Comparison of ENCODE assay signal across 8 cellular contexts in the genomic region with DNA sequence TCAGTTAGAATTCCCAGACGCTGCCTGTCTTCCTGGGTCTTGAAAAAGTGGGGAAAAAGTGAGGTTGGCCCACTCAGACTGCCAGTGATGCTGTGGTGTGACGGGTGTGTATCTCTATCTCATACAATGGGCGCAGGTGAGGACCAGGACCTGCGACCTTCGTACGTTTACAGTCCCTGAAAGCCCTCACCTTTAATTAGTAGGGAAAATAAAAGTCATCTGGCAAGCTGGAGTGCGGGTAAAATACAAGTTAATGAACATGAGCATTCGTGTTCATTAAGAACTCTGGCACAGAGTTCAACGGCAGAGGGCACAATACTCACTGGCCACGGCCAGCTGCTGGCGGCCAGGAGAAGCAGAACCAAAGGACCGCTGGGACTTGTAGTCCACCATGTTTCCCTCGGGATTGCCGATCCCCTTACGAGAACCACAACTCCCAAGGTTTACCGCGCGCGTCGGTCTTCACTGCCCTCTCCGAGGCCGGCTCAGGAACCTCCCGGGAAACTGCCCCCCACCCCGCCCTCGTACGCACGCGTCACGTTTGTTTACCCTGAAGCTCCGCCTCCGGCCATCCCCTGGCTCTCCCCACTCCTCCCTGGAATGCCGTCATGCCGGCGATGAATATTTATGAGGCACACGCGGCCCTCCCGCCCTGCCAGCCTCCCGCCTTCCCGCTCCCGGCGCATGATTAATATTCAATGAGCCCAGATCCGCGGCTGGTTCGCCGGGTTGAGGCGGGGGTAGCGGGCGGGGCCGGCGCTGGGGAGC. TPM values are rescaled to one million over a fixed set of nuclear protein-coding genes. Genes with fewer than 3 reads are reported as not detected.
DNase-seq lines count a peak whose midpoint lies in the region; ATAC-seq and TF ChIP-seq lines count a peak whose summit lies in the region.

No MANE protein-coding gene starts in this region.

- H3K4me3 Mint-ChIP-seq in immature natural killer cell, result peak overlapping the region; percentile 91 to 98 (median 93)

- H3K27ac ChIP-seq in smooth muscle cell (ENCODE audit: low read depth), result peak overlapping the region; percentile 80

- peak; percentile 100 for DNase-seq in AG09319 (ENCODE audit: extremely low read depth, low read depth)
- peak; percentile 94 for DNase-seq in NCI-H226
- peak; percentile 72 to 81 (median 80) for DNase-seq in activated CD4-positive, CD25-positive, alpha-beta regulatory T cell (lab: John Stamatoyannopoulos, UW)
- peak; percentile 90 for DNase-seq in central memory CD4-positive, alpha-beta T cell
- peak; percentile 85 to 86 (median 86) for DNase-seq in immature natural killer cell
- peak; percentile 97 for DNase-seq in smooth muscle cell (lab: John Stamatoyannopoulos, UW; ENCODE audit: unreplicated experiment)

- no peaks in the 10 kb centered on the region for H3K36me3 ChIP-seq in smooth muscle cell (ENCODE audit: low read depth)

- H3K27ac Mint-ChIP-seq in immature natural killer cell, result peak overlapping the region; percentile 93 to 98 (median 96)

- peak overlapping the region; percentile 73 for H3K4me3 ChIP-seq in smooth muscle cell

- H3K27me3 Mint-ChIP-seq in immature natural killer cell (ENCODE audit: low read depth in 3 of 3), result peaks cover 0 to 14% (median 11%) of the 10 kb centered on the region in 3 donors

- H2AFZ ChIP-seq in smooth muscle cell (ENCODE audit: low read depth), result peak overlapping the region; percentile 83

- peaks cover 25 to 36% of the 10 kb centered on the region in 2 donors for H3K4me1 Mint-ChIP-seq in immature natural killer cell

- H3F3A ChIP-seq in smooth muscle cell (ENCODE audit: low read depth), result no peaks in the 10 kb centered on the region

- ATAC-seq in GM19023 (IDR thresholded peaks at IDR 0.05; ENCODE audit: unreplicated experiment), result peak; percentile 68
- ATAC-seq in HG03196 (IDR thresholded peaks at IDR 0.05; ENCODE audit: unreplicated experiment), result peak; percentile 70

- WGBS in smooth muscle cell (ENCODE audit: low lambda C conversion rate), result 2% methylated on average over 46 of the region's 50 CpGs

- no peaks in the 10 kb centered on the region for H3K27me3 ChIP-seq in smooth muscle cell (ENCODE audit: low read depth)

- peaks cover 30% of the 10 kb centered on the region for H3K79me2 ChIP-seq in smooth muscle cell (ENCODE audit: low read depth)

- peaks cover 15% of the 10 kb centered on the region for H4K20me1 ChIP-seq in smooth muscle cell (ENCODE audit: low read depth)

- H3K9ac ChIP-seq in smooth muscle cell (ENCODE audit: low read depth), result peak overlapping the region; percentile 79

- H3K4me2 ChIP-seq in smooth muscle cell, result peak overlapping the region; percentile 81

- H3K9me3 Mint-ChIP-seq in immature natural killer cell, result no peaks in the 10 kb centered on the region

- H3K4me1 ChIP-seq in smooth muscle cell (ENCODE audit: low read depth), result peaks cover 25% of the 10 kb centered on the region

- peak; percentile 79 for TF ChIP-seq CTCF in AG09319 (IDR thresholded peaks at IDR 0.05; ENCODE audit: low read depth, low read length)
- TF ChIP-seq CTCF in smooth muscle cell (IDR thresholded peaks at IDR 0.05; ENCODE audit: borderline replicate concordance, insufficient read depth, poor library complexity, severe bottlenecking), result peak; percentile 67

- no peaks in the 10 kb centered on the region for H3K36me3 Mint-ChIP-seq in immature natural killer cell

- H3K9me3 ChIP-seq in smooth muscle cell (replicated peaks; ENCODE audit: low read depth), result no peaks in the 10 kb centered on the region

RNA-seq across cellular contexts. Expression of a gene that starts 0.5 kb away (rescaled TPM):
- polyA plus RNA-seq in immature natural killer cell (under 1 TPM in 2 of 3 donors, not detected in 1; 0.14 to 0.50 TPM), smooth muscle cell (1.1 and 3.1 TPM in 2 replicates)
- 4.3 and 5.3 TPM in 2 replicates for total RNA-seq in smooth muscle cell

Comparison
In these comparisons a context has a peak if more than half of its experiments do, and no peak if none do; other contexts are left out.
1. Peak in every context shown above with its lines: DNase-seq, ATAC-seq, H3K4me3 ChIP-seq and H3K27ac ChIP-seq.